ENCODE assay signal across 8 cellular contexts in the genomic region with DNA sequence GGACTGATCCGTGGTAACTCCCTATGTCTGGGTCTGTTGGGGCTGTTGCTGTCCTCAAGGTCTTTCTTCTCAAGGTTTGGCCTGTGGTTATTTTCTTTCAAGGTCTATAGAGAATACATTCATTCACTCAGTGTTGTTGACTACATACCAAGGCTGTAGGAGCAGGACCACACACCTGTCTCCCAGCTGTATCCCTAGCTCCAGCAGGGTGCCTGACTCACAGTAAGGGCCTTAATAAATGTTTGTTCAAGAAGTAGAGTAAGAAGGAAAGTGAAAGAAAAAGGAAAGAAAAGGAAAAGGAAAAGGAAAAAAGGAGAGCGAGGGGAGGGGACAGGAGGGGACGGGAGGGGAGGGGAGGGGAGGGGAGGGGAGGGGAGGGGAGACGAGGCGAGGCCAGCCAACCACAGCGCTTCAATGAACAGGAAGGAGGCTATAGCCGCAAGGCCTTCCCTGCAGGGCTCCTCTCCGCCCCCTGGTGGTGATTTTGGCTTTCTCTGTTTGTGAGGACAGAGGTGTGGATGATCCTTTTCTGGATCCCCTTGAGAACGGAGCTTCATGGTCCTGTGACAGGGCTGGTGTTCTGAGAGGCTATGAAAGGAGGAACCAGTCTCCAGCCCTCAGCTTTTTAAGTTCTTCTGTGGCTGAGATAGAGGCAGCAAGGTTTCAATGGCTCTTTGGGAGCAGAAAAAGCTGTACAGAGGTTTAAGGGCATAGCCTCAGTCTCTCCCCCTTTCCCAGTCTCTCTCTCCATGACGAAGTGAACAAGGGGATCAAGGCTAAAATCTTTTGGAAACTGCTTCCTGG. TPM values are rescaled to one million over a fixed set of nuclear protein-coding genes. Genes with fewer than 3 reads are reported as not detected.
DNase-seq lines count a peak whose midpoint lies in the region; ATAC-seq and TF ChIP-seq lines count a peak whose summit lies in the region.
"Had no signal": no experiment of that assay in that cellular context is flagged by ENCODE, and none has a peak within 500 bp of the region (broad histone marks: within the 10 kb centered on the region; RNA-seq: fewer than 3 reads in every experiment).

No MANE protein-coding gene starts in this region.

- H3K4me3 ChIP-seq in GM12875 (ENCODE audit: low read depth, low read length) = no peak overlapping the region
- no peak overlapping the region for H3K4me3 ChIP-seq in NB4 (ENCODE audit: low read depth, low read length)
- no peak overlapping the region for H3K4me3 ChIP-seq in fibroblast of mammary gland (ENCODE audit: control insufficient read depth, low read depth, low read length)

- DNase-seq in NB4 (ENCODE audit: low read depth) = peak; percentile 67
- DNase-seq in activated CD8-positive, alpha-beta T cell treated with anti-CD3 and anti-CD28 coated beads for 36 hours = peak; percentile 81
- DNase-seq in fibroblast of mammary gland (ENCODE audit: low read depth) = peak; percentile 29
- peak; percentile 70 for DNase-seq in stimulated activated CD4-positive, alpha-beta T cell treated with anti-CD3 and anti-CD28 coated beads, Interleukin-4, amount 100 ng/mL, for 24 hours
- DNase-seq in dedifferentiated amniotic fluid mesenchymal stem cell (ENCODE audit: extremely low spot score) = no peak

- CTCF ChIA-PET in activated CD8-positive, alpha-beta T cell treated with anti-CD3 and anti-CD28 coated beads for 36 hours (lab: Charles Lee) = interaction anchor here (0.8 to 3.5 kb wide), 8 partner anchors 10 to 291 kb away, joined by 3 to 32 read pairs (median 4); no protein-coding TSS in a partner anchor

- no peaks in the 10 kb centered on the region for H3K27me3 Mint-ChIP-seq in activated CD8-positive, alpha-beta T cell treated with anti-CD3 and anti-CD28 coated beads for 36 hours

- no peak overlapping the region for H3K4me3 Mint-ChIP-seq in activated CD8-positive, alpha-beta T cell treated with anti-CD3 and anti-CD28 coated beads for 36 hours

- peak; percentile 66; the same call in 1 of the 2 replicates for TF ChIP-seq CTCF in GM12875 (IDR thresholded peaks at IDR 0.05; ENCODE audit: borderline replicate concordance, insufficient read depth, low read depth, low read length)
- peak; percentile 71 for TF ChIP-seq CTCF in NB4 (IDR thresholded peaks at IDR 0.05; ENCODE audit: low read depth, low read length)
- TF ChIP-seq CTCF in activated CD8-positive, alpha-beta T cell treated with anti-CD3 and anti-CD28 coated beads for 36 hours (IDR thresholded peaks at IDR 0.05) = peak; percentile 49
- peak; percentile 54 for TF ChIP-seq CTCF in fibroblast of mammary gland (conservative IDR thresholded peaks at IDR 0.05; ENCODE audit: control insufficient read depth, insufficient read depth, low read depth, low read length)

- TF ChIP-seq POLR2A in NB4 (IDR thresholded peaks at IDR 0.05; ENCODE audit: extremely low read depth, insufficient read length) = no peak

- H3K9me3 Mint-ChIP-seq in activated CD8-positive, alpha-beta T cell treated with anti-CD3 and anti-CD28 coated beads for 36 hours = peaks cover 16% of the 10 kb centered on the region

- no peaks in the 10 kb centered on the region for H3K36me3 Mint-ChIP-seq in activated CD8-positive, alpha-beta T cell treated with anti-CD3 and anti-CD28 coated beads for 36 hours (ENCODE audit: low read depth)

- ATAC-seq in activated CD8-positive, alpha-beta T cell treated with anti-CD3 and anti-CD28 coated beads for 36 hours = peak; percentile 81
- no peak for ATAC-seq in HG03520 (IDR thresholded peaks at IDR 0.05; ENCODE audit: unreplicated experiment)

- POLR2A ChIA-PET in activated CD8-positive, alpha-beta T cell treated with anti-CD3 and anti-CD28 coated beads for 36 hours (lab: Charles Lee) = interaction anchor here (0.7 kb wide), 1 partner anchor 29 kb away, joined by 3 read pairs; no protein-coding TSS in a partner anchor

- H3K4me1 Mint-ChIP-seq in activated CD8-positive, alpha-beta T cell treated with anti-CD3 and anti-CD28 coated beads for 36 hours (ENCODE audit: low read depth) = peaks cover 7% of the 10 kb centered on the region

- H3K27ac Mint-ChIP-seq in activated CD8-positive, alpha-beta T cell treated with anti-CD3 and anti-CD28 coated beads for 36 hours = no peak overlapping the region

- intact Hi-C loops in activated CD8-positive, alpha-beta T cell treated with anti-CD3 and anti-CD28 coated beads for 36 hours (cut with micrococcal nuclease) = no loop called here

RNA-seq across cellular contexts. Expression of a gene that starts 30.6 kb away (rescaled TPM):
- total RNA-seq in activated CD8-positive, alpha-beta T cell treated with anti-CD3 and anti-CD28 coated beads for 36 hours = not detected
- total RNA-seq: aorta had no signal

RNA-seq across cellular contexts. Expression of a gene that starts 34.3 kb away (rescaled TPM):
- not detected for total RNA-seq in activated CD8-positive, alpha-beta T cell treated with anti-CD3 and anti-CD28 coated beads for 36 hours
- total RNA-seq: aorta had no signal
